8 cellular contexts compared by ENCODE assay signal in genomic region chr20:354298-354977, GRCh38. TPM values are rescaled to one million over a fixed set of nuclear protein-coding genes. Genes with fewer than 3 reads are reported as not detected.
DNase-seq lines count a peak whose midpoint lies in the region; ATAC-seq lines count a peak whose summit lies in the region.

No MANE protein-coding gene starts in this region.

- POLR2A ChIA-PET in CD8-positive, alpha-beta memory T cell (lab: Charles Lee), result interaction anchor here (1.2 kb wide), 1 partner anchor 134 kb away, joined by 5 read pairs; no protein-coding TSS in a partner anchor

- H3K4me1 ChIP-seq in CD8-positive, alpha-beta memory T cell (ENCODE audit: insufficient read depth, low read length), result peaks cover 3% of the 10 kb centered on the region

- peak; percentile 61 to 86 (median 75) for DNase-seq in CD8-positive, alpha-beta memory T cell
- DNase-seq in HUDEP-2 (lab: John Stamatoyannopoulos, UW; ENCODE audit: unreplicated experiment in 76 of 76) (peak in 65 of 76 experiments; percentile 8 to 81 (median 54)), NOMO-1 (lab: John Stamatoyannopoulos, UW; ENCODE audit: unreplicated experiment in 2 of 2) (peak; percentile 50 to 67), epidermal melanocyte (ENCODE audit: insufficient read length, low spot score) (peak; percentile 74), naive B cell (peak; percentile 81)
- peak; percentile 41 to 59 (median 56) for DNase-seq in activated CD8-positive, alpha-beta memory T cell treated with anti-CD3 and anti-CD28 coated beads for 48 hours (ENCODE audit: low read depth in 2 of 3, low spot score in 2 of 3)
- DNase-seq in stimulated activated effector memory CD8-positive, alpha-beta T cell treated with anti-CD3 and anti-CD28 coated beads, Interleukin-12 subunit alpha, Interleukin-12 subunit beta, amount 100 ng/mL, for 72 hours (ENCODE audit: low spot score in 2 of 2), result peak; percentile 74 to 91

- CTCF ChIA-PET in CD8-positive, alpha-beta memory T cell (lab: Charles Lee), result interaction anchor here (0.6 to 4.4 kb wide), 25 partner anchors 9 to 313 kb away, joined by 3 to 46 read pairs (median 4); partner anchors contain the start of genes TBC1D20 and TRIB3

- no peaks in the 10 kb centered on the region for H3K9me3 Mint-ChIP-seq in CD8-positive, alpha-beta memory T cell
- no peaks in the 10 kb centered on the region for H3K9me3 Mint-ChIP-seq in naive B cell
- no peaks in the 10 kb centered on the region for H3K9me3 Mint-ChIP-seq in stimulated activated effector memory CD8-positive, alpha-beta T cell treated with anti-CD3 and anti-CD28 coated beads, Interleukin-12 subunit alpha, Interleukin-12 subunit beta, amount 100 ng/mL, for 72 hours

- no peaks in the 10 kb centered on the region for H3K4me1 Mint-ChIP-seq in CD8-positive, alpha-beta memory T cell
- peaks cover 3 to 7% (median 5%) of the 10 kb centered on the region in 3 donors for H3K4me1 Mint-ChIP-seq in naive B cell
- H3K4me1 Mint-ChIP-seq in stimulated activated effector memory CD8-positive, alpha-beta T cell treated with anti-CD3 and anti-CD28 coated beads, Interleukin-12 subunit alpha, Interleukin-12 subunit beta, amount 100 ng/mL, for 72 hours, result peaks cover 6% of the 10 kb centered on the region

- peaks cover 6 to 10% of the 10 kb centered on the region in 2 donors for H3K27me3 Mint-ChIP-seq in CD8-positive, alpha-beta memory T cell
- peaks cover 0 to 5% (median 0%) of the 10 kb centered on the region in 3 donors for H3K27me3 Mint-ChIP-seq in naive B cell

- H3K27ac ChIP-seq in CD8-positive, alpha-beta memory T cell (ENCODE audit: low read depth, low read length), result no peak overlapping the region

- H3K4me3 ChIP-seq in CD8-positive, alpha-beta memory T cell (ENCODE audit: low read length), result no peak overlapping the region

- H3K36me3 Mint-ChIP-seq in CD8-positive, alpha-beta memory T cell, result no peaks in the 10 kb centered on the region
- H3K36me3 Mint-ChIP-seq in naive B cell, result no peaks in the 10 kb centered on the region
- H3K36me3 Mint-ChIP-seq in stimulated activated effector memory CD8-positive, alpha-beta T cell treated with anti-CD3 and anti-CD28 coated beads, Interleukin-12 subunit alpha, Interleukin-12 subunit beta, amount 100 ng/mL, for 72 hours, result no peaks in the 10 kb centered on the region

- H3K27me3 ChIP-seq in CD8-positive, alpha-beta memory T cell (ENCODE audit: insufficient read depth, low read length, poor library complexity, severe bottlenecking), result no peaks in the 10 kb centered on the region

- H3K36me3 ChIP-seq in CD8-positive, alpha-beta memory T cell (ENCODE audit: insufficient read depth, low read length), result no peaks in the 10 kb centered on the region

- H3K27ac Mint-ChIP-seq in CD8-positive, alpha-beta memory T cell, result peak overlapping the region in 1 of 8 donors; percentile 14
- H3K27ac Mint-ChIP-seq in naive B cell, result no peak overlapping the region
- H3K27ac Mint-ChIP-seq in stimulated activated effector memory CD8-positive, alpha-beta T cell treated with anti-CD3 and anti-CD28 coated beads, Interleukin-12 subunit alpha, Interleukin-12 subunit beta, amount 100 ng/mL, for 72 hours, result no peak overlapping the region

- no peak overlapping the region for H3K4me3 Mint-ChIP-seq in CD8-positive, alpha-beta memory T cell
- H3K4me3 Mint-ChIP-seq in naive B cell, result peak overlapping the region in 3 of 8 donors; percentile 25 to 83 (median 45)
- H3K4me3 Mint-ChIP-seq in stimulated activated effector memory CD8-positive, alpha-beta T cell treated with anti-CD3 and anti-CD28 coated beads, Interleukin-12 subunit alpha, Interleukin-12 subunit beta, amount 100 ng/mL, for 72 hours, result no peak overlapping the region

- no peaks in the 10 kb centered on the region for H3K9me3 ChIP-seq in CD8-positive, alpha-beta memory T cell (ENCODE audit: low read length)

- ATAC-seq in GM19467 (IDR thresholded peaks at IDR 0.05; ENCODE audit: unreplicated experiment) (peak; percentile 97), naive B cell (ENCODE audit: low read depth in 2 of 2) (peak; percentile 99)
- ATAC-seq in stimulated activated effector memory CD8-positive, alpha-beta T cell treated with anti-CD3 and anti-CD28 coated beads, Interleukin-12 subunit alpha, Interleukin-12 subunit beta, amount 100 ng/mL, for 72 hours, result peak; percentile 96

RNA-seq across cellular contexts. Expression of gene NRSN2, which starts 7.5 kb away (rescaled TPM):
- total RNA-seq in CD8-positive, alpha-beta memory T cell, result 1 to 10 TPM; 7.6 to 9.5 TPM
- polyA plus RNA-seq in CD8-positive, alpha-beta memory T cell, result 1.0 TPM
- 1 to 10 TPM; 4.7 to 9.8 (median 8.2) TPM for polyA plus RNA-seq in naive B cell (ENCODE audit: low read depth in 6 of 6)

RNA-seq across cellular contexts. Expression of gene TRIB3, which starts 26.1 kb away (rescaled TPM):
- total RNA-seq in CD8-positive, alpha-beta memory T cell, result 10 to 100 TPM; 24.6 to 28.7 TPM
- polyA plus RNA-seq in CD8-positive, alpha-beta memory T cell, result 12.0 TPM
- 10 to 100 TPM in 5 of 6 donors, 1 to 10 TPM in 1; 7.3 to 23.3 (median 16.3) TPM for polyA plus RNA-seq in naive B cell (ENCODE audit: low read depth in 6 of 6)

RNA-seq across cellular contexts. Expression of gene SOX12, which starts 29.1 kb away (rescaled TPM):
- 1 to 10 TPM; 4.7 to 5.1 TPM for total RNA-seq in CD8-positive, alpha-beta memory T cell
- 0.64 TPM for polyA plus RNA-seq in CD8-positive, alpha-beta memory T cell
- 1 to 10 TPM in 2 of 6 donors, under 1 TPM in 4; 0.15 to 1.7 (median 0.95) TPM for polyA plus RNA-seq in naive B cell (ENCODE audit: low read depth in 6 of 6)

RNA-seq across cellular contexts. Expression of gene RBCK1, which starts 53.7 kb away (rescaled TPM):
- 10 to 100 TPM; 83.7 to 90.5 TPM for total RNA-seq in CD8-positive, alpha-beta memory T cell
- polyA plus RNA-seq in CD8-positive, alpha-beta memory T cell, result 95.7 TPM
- 100 to 1,000 TPM in 1 of 6 donors, 10 to 100 TPM in 5; 82.4 to 105 (median 91.1) TPM for polyA plus RNA-seq in naive B cell (ENCODE audit: low read depth in 6 of 6)

RNA-seq across cellular contexts. Expression of gene ZCCHC3, which starts 57.1 kb away (rescaled TPM):
- 10 to 100 TPM; 25.3 to 25.4 TPM for total RNA-seq in CD8-positive, alpha-beta memory T cell
- polyA plus RNA-seq in CD8-positive, alpha-beta memory T cell, result 14.1 TPM
- polyA plus RNA-seq in naive B cell (ENCODE audit: low read depth in 6 of 6), result 10 to 100 TPM in 5 of 6 donors, 1 to 10 TPM in 1; 9.7 to 19.0 (median 10.9) TPM
